ENCODE assay signal across 32 cellular contexts in genomic region chr7:116195451-116195850, GRCh38. TPM values are rescaled to one million over a fixed set of nuclear protein-coding genes. Genes with fewer than 3 reads are reported as not detected.
DNase-seq lines count a peak whose midpoint lies in the region; ATAC-seq, FAIRE-seq and TF ChIP-seq lines count a peak whose summit lies in the region.
"Had no signal": no experiment of that assay in that cellular context is flagged by ENCODE, and none has a peak within 500 bp of the region (broad histone marks: within the 10 kb centered on the region; RNA-seq: fewer than 3 reads in every experiment).

No MANE protein-coding gene starts in this region.

- no peak overlapping the region for H3K14ac ChIP-seq in IMR-90 (replicated peaks; ENCODE audit: low read depth, low read length)

- peaks cover 3% of the 10 kb centered on the region for H3K4me1 ChIP-seq in IMR-90 (ENCODE audit: control insufficient read depth, insufficient read depth, low read length)
- H3K4me1 ChIP-seq: BE2C, heart left ventricle had no signal

- no peaks in the 10 kb centered on the region for H3K27me3 ChIP-seq in IMR-90 (ENCODE audit: control insufficient read depth, insufficient read depth, low read length)
- no peaks in the 10 kb centered on the region for H3K27me3 ChIP-seq in bronchial epithelial cell (ENCODE audit: control insufficient read depth, insufficient read depth, low read length)
- H3K27me3 ChIP-seq: BE2C, dorsolateral prefrontal cortex, heart left ventricle had no signal

- no peak overlapping the region for H2AFZ ChIP-seq in IMR-90 (replicated peaks; ENCODE audit: low read length, poor library complexity)

- no peak overlapping the region for H3K4me2 ChIP-seq in IMR-90 (ENCODE audit: low read depth, low read length)

- H3K27me3 Mint-ChIP-seq in activated T-helper 1 cell treated with anti-CD3 and anti-CD28 coated beads, Interleukin-12 subunit alpha, Interleukin-12 subunit beta, Interleukin-2, Interleukin-4 antibody, amounts not matched to agents 30 ng/mL and 10 ng/mL and 1 ng/mL, durations not matched to agents 14 hours and 24 hours and 36 hours (ENCODE audit: insufficient read depth), result peaks cover 21% of the 10 kb centered on the region
- H3K27me3 Mint-ChIP-seq: activated naive CD8-positive, alpha-beta T cell; activated T-helper 17 cell treated with anti-CD3 and anti-CD28 coated beads, Interleukin-2, amount 50 U/mL, for 72 hours; central memory CD8-positive, alpha-beta T cell; memory B cell; type B pancreatic cell had no signal

- no peak overlapping the region for H4K91ac ChIP-seq in IMR-90 (ENCODE audit: insufficient read depth, low read depth, low read length)

- no peak overlapping the region for H3K4me3 ChIP-seq in IMR-90 (ENCODE audit: insufficient read depth, low read depth, low read length)
- H3K4me3 ChIP-seq in bronchial epithelial cell (ENCODE audit: low read depth, low read length), result no peak overlapping the region
- H3K4me3 ChIP-seq: dorsolateral prefrontal cortex, heart left ventricle had no signal

- H3K18ac ChIP-seq in IMR-90 (ENCODE audit: low read depth, low read length), result peak overlapping the region; percentile 88; the same call in 1 of the 2 replicates

- FAIRE-seq in bronchial epithelial cell (lab: Jason Lieb, UNC), result no peak
- FAIRE-seq: GM19239 had no signal

- TF ChIP-seq RAD21 in IMR-90 (IDR thresholded peaks at IDR 0.05; ENCODE audit: low read length), result no peak

- H3K9me3 Mint-ChIP-seq in activated T-helper 1 cell treated with anti-CD3 and anti-CD28 coated beads, Interleukin-12 subunit alpha, Interleukin-12 subunit beta, Interleukin-2, Interleukin-4 antibody, amounts not matched to agents 30 ng/mL and 10 ng/mL and 1 ng/mL, durations not matched to agents 14 hours and 24 hours and 36 hours, result no peaks in the 10 kb centered on the region
- H3K9me3 Mint-ChIP-seq: activated T-helper 17 cell treated with anti-CD3 and anti-CD28 coated beads, Interleukin-2, amount 50 U/mL, for 72 hours; central memory CD8-positive, alpha-beta T cell; IgD-negative memory B cell; memory B cell; type B pancreatic cell; WTC11 had no signal

- POLR2A ChIA-PET in IMR-90 (lab: Charles Lee; ENCODE audit: unreplicated experiment), result no interaction called here

- H2AK9ac ChIP-seq in IMR-90 (replicated peaks; ENCODE audit: low read depth, low read length, poor library complexity), result no peak overlapping the region

- dilution Hi-C loops in IMR-90 (cut with HindIII; ENCODE audit: low sequenced_read_pairs, unreplicated experiment), result no loop called here

- H4K20me1 ChIP-seq in IMR-90 (ENCODE audit: insufficient read depth, low read length), result no peaks in the 10 kb centered on the region

- no peak overlapping the region for H4K5ac ChIP-seq in IMR-90 (ENCODE audit: low read depth, low read length)

- no peaks in the 10 kb centered on the region for H3K9me3 ChIP-seq in IMR-90 (ENCODE audit: control insufficient read depth, insufficient read depth, low read length)
- H3K9me3 ChIP-seq: BE2C, heart left ventricle had no signal

- no peak overlapping the region for H3K27ac ChIP-seq in IMR-90 (ENCODE audit: insufficient read depth, low read length)
- H3K27ac ChIP-seq: dorsolateral prefrontal cortex, heart left ventricle had no signal

- DNase-seq in Daoy (ENCODE audit: low read depth) (peak; percentile 55), IMR-90 (peak; percentile 73), bronchial epithelial cell (ENCODE audit: low read depth) (peak; percentile 91), glomerular visceral epithelial cell (ENCODE audit: extremely low spot score) (peak; percentile 20), left ventricle myocardium superior (no peak)
- DNase-seq in activated T-helper 1 cell treated with anti-CD3 and anti-CD28 coated beads, Interleukin-12 subunit alpha, Interleukin-12 subunit beta, Interleukin-2, Interleukin-4 antibody, amounts not matched to agents 30 ng/mL and 10 ng/mL and 1 ng/mL, durations not matched to agents 14 hours and 24 hours and 36 hours (ENCODE audit: low spot score), result no peak
- DNase-seq: activated CD4-positive, alpha-beta T cell treated with anti-CD3 and anti-CD28 coated beads, Interleukin-2, amount 50 U/mL, for 48 hours; activated CD8-positive, alpha-beta memory T cell treated with anti-CD3 and anti-CD28 coated beads, Interleukin-2, amount 50 U/mL, for 48 hours; aorta; BE2C; dorsolateral prefrontal cortex; GF-D8; heart left ventricle; left colon; NCI-H1092 treated with DMSO at 0.1 percent for 48 hours; NCI-H187 treated with DMSO at 0.1 percent for 48 hours; NCI-H526 treated with DMSO at 0.1 percent for 48 hours; posterior cingulate gyrus; right cardiac atrium; SIG-M5; stimulated activated CD4-positive, alpha-beta T cell treated with anti-CD3 and anti-CD28 coated beads, Interleukin-4, amount 100 ng/mL, for 1 hour; substantia nigra had no signal

- ATAC-seq in IMR-90 (ENCODE audit: low read depth), result peak; percentile 36
- no peak for ATAC-seq in HG02885 (IDR thresholded peaks at IDR 0.05; ENCODE audit: poor library complexity, unreplicated experiment)
- ATAC-seq in HG03095 (IDR thresholded peaks at IDR 0.05; ENCODE audit: unreplicated experiment), result no peak
- no peak for ATAC-seq in left ventricle myocardium superior
- ATAC-seq: activated T-helper 17 cell treated with anti-CD3 and anti-CD28 coated beads, Interleukin-2, amount 50 U/mL, for 72 hours; heart left ventricle; left colon; right cardiac atrium; WTC11 had no signal

- H3K23ac ChIP-seq in IMR-90 (ENCODE audit: low read depth, low read length), result no peak overlapping the region

- BruUV-seq in IMR-90 (replicated peaks; lab: Mats Ljungman, UMichigan), result no TSS peak

- H4K8ac ChIP-seq in IMR-90 (ENCODE audit: low read depth in 2 of 2, low read length in 2 of 2), result no peak overlapping the region

- no peak overlapping the region for H3K56ac ChIP-seq in IMR-90 (ENCODE audit: extremely low read depth, insufficient read depth, low read length)

- intact Hi-C loops in IMR-90 (cut with micrococcal nuclease) (no loop called here), left ventricle myocardium superior (cut with micrococcal nuclease) (no loop called here)
- intact Hi-C loops in activated T-helper 1 cell treated with anti-CD3 and anti-CD28 coated beads, Interleukin-12 subunit alpha, Interleukin-12 subunit beta, Interleukin-2, Interleukin-4 antibody, amounts not matched to agents 30 ng/mL and 10 ng/mL and 1 ng/mL, durations not matched to agents 14 hours and 24 hours and 36 hours (cut with micrococcal nuclease), result no loop called here

- no peaks in the 10 kb centered on the region for H3K79me1 ChIP-seq in IMR-90 (ENCODE audit: low read depth in 1 of 2, low read length in 2 of 2)

- TF ChIP-seq CTCF in IMR-90 (conservative IDR thresholded peaks at IDR 0.05; ENCODE audit: low read depth, low read length), result no peak
- TF ChIP-seq CTCF in bronchial epithelial cell (IDR thresholded peaks at IDR 0.05; ENCODE audit: insufficient read depth, low read length, severe bottlenecking), result no peak

- no peak overlapping the region for H3K9ac ChIP-seq in IMR-90 (ENCODE audit: low read depth, low read length)

- H3K36me3 ChIP-seq in IMR-90 (ENCODE audit: control insufficient read depth, insufficient read depth, low read length) (no peaks in the 10 kb centered on the region), bronchial epithelial cell (ENCODE audit: control insufficient read depth, insufficient read depth, low read length) (no peaks in the 10 kb centered on the region)
- H3K36me3 ChIP-seq: BE2C, heart left ventricle had no signal

- no peak overlapping the region for H2AK5ac ChIP-seq in IMR-90 (ENCODE audit: low read depth, low read length)

- in situ Hi-C loops in IMR-90 (cut with MboI; ENCODE audit: low sequenced_read_pairs), result no loop called here

- H2BK120ac ChIP-seq in IMR-90 (ENCODE audit: low read depth, low read length), result peak overlapping the region; percentile 33; the same call in 1 of the 2 replicates

- 0 out of 2 replicates have a peak overlapping the region, but pooled peaks have one; percentile 47 for H2BK20ac ChIP-seq in IMR-90 (ENCODE audit: low read depth, low read length)

- H2BK15ac ChIP-seq in IMR-90 (ENCODE audit: low read depth, low read length), result peak overlapping the region; percentile 15; the same call in 1 of the 3 replicates

- CTCF ChIA-PET in IMR-90 (lab: Yijun Ruan, JAX), result interaction anchor here (0.6 kb wide), 1 partner anchor 15 kb away, joined by 3 read pairs; no protein-coding TSS in a partner anchor

- no peak for TF ChIP-seq POLR2A in IMR-90 (IDR thresholded peaks at IDR 0.05; ENCODE audit: low read depth, low read length)

- peak overlapping the region; percentile 18 for H2BK5ac ChIP-seq in IMR-90 (ENCODE audit: low read depth, low read length, poor library complexity, severe bottlenecking)

- no CpG with 5 or more reads among the region's 1 CpG for WGBS in IMR-90 (ENCODE audit: extremely low coverage in 2 of 2, insufficient read length in 1 of 2), 2 experiments

- no peak overlapping the region for H3K4me3 Mint-ChIP-seq in activated T-helper 1 cell treated with anti-CD3 and anti-CD28 coated beads, Interleukin-12 subunit alpha, Interleukin-12 subunit beta, Interleukin-2, Interleukin-4 antibody, amounts not matched to agents 30 ng/mL and 10 ng/mL and 1 ng/mL, durations not matched to agents 14 hours and 24 hours and 36 hours
- H3K4me3 Mint-ChIP-seq: activated naive CD8-positive, alpha-beta T cell; activated T-helper 17 cell treated with anti-CD3 and anti-CD28 coated beads, Interleukin-2, amount 50 U/mL, for 72 hours; central memory CD8-positive, alpha-beta T cell; IgD-negative memory B cell; memory B cell; type B pancreatic cell; WTC11 had no signal

- no peaks in the 10 kb centered on the region for H3K36me3 Mint-ChIP-seq in activated T-helper 1 cell treated with anti-CD3 and anti-CD28 coated beads, Interleukin-12 subunit alpha, Interleukin-12 subunit beta, Interleukin-2, Interleukin-4 antibody, amounts not matched to agents 30 ng/mL and 10 ng/mL and 1 ng/mL, durations not matched to agents 14 hours and 24 hours and 36 hours (ENCODE audit: low read depth)
- H3K36me3 Mint-ChIP-seq: activated naive CD8-positive, alpha-beta T cell; IgD-negative memory B cell; memory B cell; type B pancreatic cell; WTC11 had no signal

- H3K27ac Mint-ChIP-seq in activated T-helper 1 cell treated with anti-CD3 and anti-CD28 coated beads, Interleukin-12 subunit alpha, Interleukin-12 subunit beta, Interleukin-2, Interleukin-4 antibody, amounts not matched to agents 30 ng/mL and 10 ng/mL and 1 ng/mL, durations not matched to agents 14 hours and 24 hours and 36 hours, result no peak overlapping the region
- H3K27ac Mint-ChIP-seq: activated naive CD8-positive, alpha-beta T cell; activated T-helper 17 cell treated with anti-CD3 and anti-CD28 coated beads, Interleukin-2, amount 50 U/mL, for 72 hours; memory B cell; type B pancreatic cell; WTC11 had no signal

- H3K4me1 Mint-ChIP-seq in activated T-helper 1 cell treated with anti-CD3 and anti-CD28 coated beads, Interleukin-12 subunit alpha, Interleukin-12 subunit beta, Interleukin-2, Interleukin-4 antibody, amounts not matched to agents 30 ng/mL and 10 ng/mL and 1 ng/mL, durations not matched to agents 14 hours and 24 hours and 36 hours (ENCODE audit: low read depth), result no peaks in the 10 kb centered on the region
- H3K4me1 Mint-ChIP-seq: activated T-helper 17 cell treated with anti-CD3 and anti-CD28 coated beads, Interleukin-2, amount 50 U/mL, for 72 hours; central memory CD8-positive, alpha-beta T cell; memory B cell; WTC11 had no signal

- H3K4ac ChIP-seq in IMR-90 (ENCODE audit: low read depth, low read length), result no peak overlapping the region; the same call in 1 of the 2 replicates

- H3K9me1 ChIP-seq in IMR-90 (ENCODE audit: insufficient read depth, low read length), result no peaks in the 10 kb centered on the region

RNA-seq across cellular contexts. Expression of gene TES, which starts 14.9 kb away (rescaled TPM):
- 7.6 and 18.5 TPM in 2 replicates for total RNA-seq in Daoy (2014; rRNA removed; shearing (Covaris generic))
- 83.3 and 91.9 TPM in 2 replicates for total RNA-seq in IMR-90 (2012; rRNA removed)
- polyA plus RNA-seq in IMR-90 (2012; rRNA removed), result 49.7 and 54.0 TPM in 2 replicates
- polyA plus RNA-seq in IMR-90 (2012; cell fraction: cytosol; rRNA removed), result 20.3 and 32.9 TPM in 2 replicates
- polyA plus RNA-seq in IMR-90 (2012; cell fraction: nucleus; rRNA removed; ENCODE audit: low replicate concordance), result 17.8 and 73.1 TPM in 2 replicates
- total RNA-seq in bronchial epithelial cell, result 276 and 348 TPM in 2 replicates
- 36.2 and 38.4 TPM in 2 replicates for total RNA-seq in activated T-helper 1 cell treated with anti-CD3 and anti-CD28 coated beads, Interleukin-12 subunit alpha, Interleukin-12 subunit beta, Interleukin-2, Interleukin-4 antibody, amounts not matched to agents 30 ng/mL and 10 ng/mL and 1 ng/mL, durations not matched to agents 14 hours and 24 hours and 36 hours
- total RNA-seq in left ventricle myocardium superior, result 26.2 TPM

Comparison
In these comparisons a context has a peak if more than half of its experiments do, and no peak if none do; other contexts are left out.
1. DNase-seq: peak in Daoy (single experiment), IMR-90 (single experiment), bronchial epithelial cell (single experiment) and glomerular visceral epithelial cell (single experiment); none in activated T-helper 1 cell treated with anti-CD3 and anti-CD28 coated beads, Interleukin-12 subunit alpha, Interleukin-12 subunit beta, Interleukin-2, Interleukin-4 antibody, amounts not matched to agents 30 ng/mL and 10 ng/mL and 1 ng/mL, durations not matched to agents 14 hours and 24 hours and 36 hours (single experiment) and left ventricle myocardium superior (single experiment).